In the genomic region with DNA sequence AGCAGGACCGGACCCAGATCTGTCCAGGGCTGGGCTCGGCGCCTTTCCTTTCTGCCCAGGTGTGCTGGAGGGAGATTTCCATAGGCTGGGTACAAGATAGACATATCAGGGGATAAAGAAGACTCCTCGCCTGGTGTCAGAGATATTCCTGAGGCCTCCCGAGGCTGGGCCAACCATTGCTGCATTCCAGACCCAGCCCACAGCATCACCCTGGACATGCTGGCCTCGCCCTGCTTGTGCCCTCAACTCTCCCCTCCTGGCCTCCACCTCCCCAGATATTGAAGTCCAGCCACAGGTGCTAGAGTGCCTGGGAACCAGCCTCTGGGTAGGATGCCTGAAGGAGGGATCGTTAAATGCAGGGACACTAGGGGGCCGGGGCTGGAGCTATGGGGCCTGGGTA, we compare ENCODE assay signal across 22 cellular contexts. TPM values are rescaled to one million over a fixed set of nuclear protein-coding genes. Genes with fewer than 3 reads are reported as not detected.
"Had no signal": no experiment of that assay in that cellular context is flagged by ENCODE, and none has a peak within 500 bp of the region (broad histone marks: within the 10 kb centered on the region; RNA-seq: fewer than 3 reads in every experiment).

No MANE protein-coding gene starts in this region.

- H3K27me3 ChIP-seq: neural progenitor cell, uterus had no signal

- H2AFZ ChIP-seq: neural progenitor cell, parathyroid adenoma had no signal

- ATAC-seq: effector memory CD8-positive, alpha-beta T cell; left lobe of liver; lower lobe of right lung; natural killer cell treated with Interleukin-12 subunit alpha and Interleukin-12 subunit beta and Interleukin-15 and Interleukin-18, amount 100 ng/mL, for 72 hours had no signal

- H3K4me2 ChIP-seq: neural progenitor cell had no signal

- H3K36me3 ChIP-seq: esophagus squamous epithelium, lower lobe of right lung, neural progenitor cell, stomach, uterus had no signal

- DNase-seq: cerebellar nuclear complex; effector memory CD8-positive, alpha-beta T cell; esophagus squamous epithelium; foreskin fibroblast; hippocampal formation; kidney glomerular epithelial cell; lower lobe of right lung; occipital lobe; small intestine; stimulated activated CD4-positive, alpha-beta T cell treated with anti-CD3 and anti-CD28 coated beads, Interleukin-12 subunit alpha, Interleukin-12 subunit beta, amount 100 ng/mL, for 4 hours; stimulated activated naive CD4-positive, alpha-beta T cell; stomach; trophoblast cell; uterus had no signal

- H3K9ac ChIP-seq: neural progenitor cell, parathyroid adenoma had no signal

- H3K9me3 ChIP-seq: esophagus squamous epithelium, lower lobe of right lung, stomach, uterus had no signal

- H3K27ac ChIP-seq: esophagus squamous epithelium, lower lobe of right lung, neural progenitor cell, parathyroid adenoma, stomach, uterus had no signal

- H3K4me1 ChIP-seq: neural progenitor cell, parathyroid adenoma, uterus had no signal

- H3K4me3 ChIP-seq: esophagus squamous epithelium, lower lobe of right lung, neural progenitor cell, stomach, uterus had no signal

RNA-seq across cellular contexts. Expression of gene CD300LG, which starts 2.1 kb away (rescaled TPM):
- total RNA-seq: epithelial cell of proximal tubule; left lobe of liver; mesothelial cell of epicardium; myocyte; natural killer cell treated with Interleukin-12 subunit alpha and Interleukin-12 subunit beta and Interleukin-15 and Interleukin-18, amount 100 ng/mL, for 72 hours; occipital lobe; pulmonary artery endothelial cell had no signal

RNA-seq across cellular contexts. Expression of gene MPP3, which starts 16.2 kb away (rescaled TPM):
- total RNA-seq: natural killer cell treated with Interleukin-12 subunit alpha and Interleukin-12 subunit beta and Interleukin-15 and Interleukin-18, amount 100 ng/mL, for 72 hours had no signal
